In the genomic region with DNA sequence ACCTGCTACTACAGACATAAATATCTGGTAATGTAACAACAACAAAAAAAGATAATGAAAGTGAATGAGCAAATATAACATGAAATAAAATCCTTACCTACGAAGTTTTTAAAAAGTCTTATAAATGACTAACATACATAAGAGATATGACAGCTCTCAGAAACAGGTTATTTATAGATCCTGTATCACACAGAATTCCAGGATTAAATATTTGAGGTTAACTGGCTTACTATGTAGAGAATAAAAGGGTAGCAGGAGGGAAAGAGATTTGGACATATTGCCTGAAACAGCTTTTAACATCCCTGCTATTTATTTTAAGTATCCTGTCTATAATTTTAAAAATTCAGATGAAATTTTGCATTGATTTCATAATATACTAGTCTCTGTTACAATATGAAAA, we compare ENCODE assay signal across 21 cellular contexts.
"Had no signal": no experiment of that assay in that cellular context is flagged by ENCODE, and none has a peak within 500 bp of the region (broad histone marks: within the 10 kb centered on the region; RNA-seq: fewer than 3 reads in every experiment).

No MANE protein-coding gene starts in this region.

- FAIRE-seq: endometrium had no signal

- H3K4me3 ChIP-seq: gastroesophageal sphincter, neural progenitor cell, prostate gland, skin epidermis, stomach, thoracic aorta had no signal

- H3K4me1 ChIP-seq: parathyroid adenoma, prostate gland had no signal

- H3K9me3 ChIP-seq: gastroesophageal sphincter, prostate gland, stomach, thoracic aorta had no signal

- ATAC-seq: esophagus mucosa; gastroesophageal sphincter; left colon; natural killer cell treated with Interleukin-12 subunit alpha and Interleukin-12 subunit beta and Interleukin-15 and Interleukin-18, amount 100 ng/mL, for 72 hours; sciatic nerve had no signal

- H3K27ac Mint-ChIP-seq: natural killer cell treated with Interleukin-12 subunit alpha and Interleukin-12 subunit beta and Interleukin-15 and Interleukin-18, amount 100 ng/mL, for 72 hours; neural progenitor cell had no signal

- H3K36me3 ChIP-seq: prostate gland had no signal

- H3K27me3 ChIP-seq: gastroesophageal sphincter, neural progenitor cell, stomach had no signal

- H3K4me2 ChIP-seq: neural progenitor cell had no signal

- H3K27me3 Mint-ChIP-seq: central memory CD8-positive, alpha-beta T cell; natural killer cell treated with Interleukin-12 subunit alpha and Interleukin-12 subunit beta and Interleukin-15 and Interleukin-18, amount 100 ng/mL, for 72 hours had no signal

- H3K9ac ChIP-seq: neural progenitor cell, parathyroid adenoma had no signal

- H2AFZ ChIP-seq: neural progenitor cell, parathyroid adenoma had no signal

- H3K4me3 Mint-ChIP-seq: central memory CD8-positive, alpha-beta T cell; immature natural killer cell; natural killer cell treated with Interleukin-12 subunit alpha and Interleukin-12 subunit beta and Interleukin-15 and Interleukin-18, amount 100 ng/mL, for 72 hours; neural progenitor cell had no signal

- H3K27ac ChIP-seq: gastroesophageal sphincter, neural progenitor cell, parathyroid adenoma, prostate gland, skin epidermis, stomach, thoracic aorta had no signal

- H3K4me1 Mint-ChIP-seq: neural progenitor cell had no signal

- H3K9me3 Mint-ChIP-seq: central memory CD8-positive, alpha-beta T cell; immature natural killer cell; natural killer cell treated with Interleukin-12 subunit alpha and Interleukin-12 subunit beta and Interleukin-15 and Interleukin-18, amount 100 ng/mL, for 72 hours; neural progenitor cell had no signal

- DNase-seq: effector memory CD4-positive, alpha-beta T cell; glutamatergic neuron; immature natural killer cell; left colon; nucleus accumbens; stimulated activated CD4-positive, alpha-beta T cell treated with anti-CD3 and anti-CD28 coated beads, Interleukin-12 subunit alpha, Interleukin-12 subunit beta, amount 100 ng/mL, for 4 hours; stimulated activated naive CD4-positive, alpha-beta T cell; stomach; substantia nigra; trophoblast cell had no signal

- H3K79me2 ChIP-seq: parathyroid adenoma had no signal
